37 cellular contexts compared by ENCODE assay signal in the genomic region with DNA sequence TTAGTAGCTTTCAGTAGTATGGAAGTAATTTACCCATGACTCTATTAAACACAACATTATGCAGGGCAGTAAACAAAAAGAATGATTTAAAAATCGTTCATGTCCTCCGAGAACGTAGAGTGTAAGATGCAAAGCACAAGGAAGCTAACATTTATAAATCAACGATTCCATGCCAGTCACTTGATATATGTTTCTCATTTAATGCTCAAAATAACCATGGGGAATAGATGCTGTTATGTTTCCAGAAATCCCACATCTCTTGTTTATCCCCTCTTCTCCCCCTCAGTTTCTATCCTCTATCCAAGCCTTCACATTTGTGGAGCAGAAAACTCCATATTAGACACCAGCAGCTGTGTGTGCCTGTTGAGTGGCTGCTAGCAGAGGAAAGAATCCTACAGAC. TPM values are rescaled to one million over a fixed set of nuclear protein-coding genes. Genes with fewer than 3 reads are reported as not detected.
A peak's percentile ranks its signal among the peaks of the same experiment; 100 is the strongest.
DNase-seq lines count a peak whose midpoint lies in the region; ATAC-seq, FAIRE-seq and TF ChIP-seq lines count a peak whose summit lies in the region.
"Had no signal": no experiment of that assay in that cellular context is flagged by ENCODE, and none has a peak within 500 bp of the region (broad histone marks: within the 10 kb centered on the region; RNA-seq: fewer than 3 reads in every experiment).

No MANE protein-coding gene starts in this region.

- ATAC-seq in K562, result no peak
- ATAC-seq: A549; CD8-positive, alpha-beta T cell had no signal

- H3K9me3 Mint-ChIP-seq in neural crest cell, result no peaks in the 10 kb centered on the region
- H3K9me3 Mint-ChIP-seq: CD4-positive, alpha-beta T cell; CD4-positive, CD25-positive, alpha-beta regulatory T cell; CD8-positive, alpha-beta T cell had no signal

- intact Hi-C loops in K562 (cut with micrococcal nuclease), result no loop called here
- intact Hi-C loops in transverse colon (cut with DNase I; ENCODE audit: low total_unique reads), result no loop called here
- intact Hi-C loops in ovary (cut with DNase I), result no loop called here

- CTCF ChIA-PET in HEK293 (lab: Yijun Ruan, JAX), result interaction anchor here (1.2 kb wide), 1 partner anchor 13 kb away, joined by 4 read pairs; no protein-coding TSS in a partner anchor
- CTCF ChIA-PET in K562 (lab: Yijun Ruan, JAX; ENCODE audit: low intra/inter-chr PET ratio), result no interaction called here

- no peaks in the 10 kb centered on the region for H3K79me1 ChIP-seq in mesenchymal stem cell (replicated peaks; ENCODE audit: low read length, poor library complexity, severe bottlenecking)

- H3K36me3 ChIP-seq in HEK293 (ENCODE audit: control insufficient read depth in 2 of 2, insufficient read depth in 1 of 2, low read length in 2 of 2), result no peaks in the 10 kb centered on the region
- no peaks in the 10 kb centered on the region for H3K36me3 ChIP-seq in K562 (ENCODE audit: control insufficient read depth, insufficient read depth, low read length)
- H3K36me3 ChIP-seq in mesenchymal stem cell (ENCODE audit: control insufficient read depth in 1 of 2, insufficient read depth in 2 of 2, low read depth in 1 of 2, low read length in 2 of 2), result no peaks in the 10 kb centered on the region
- no peaks in the 10 kb centered on the region for H3K36me3 ChIP-seq in transverse colon
- H3K36me3 ChIP-seq in ovary, result no peaks in the 10 kb centered on the region
- H3K36me3 ChIP-seq: BE2C; BLaER1; BLaER1 treated with 17β-estradiol and CSF1 and Interleukin-3, amounts not matched to agents 10 nM and 100 nM had no signal

- no peaks in the 10 kb centered on the region for H3K27me3 Mint-ChIP-seq in neural crest cell (ENCODE audit: low read depth)
- H3K27me3 Mint-ChIP-seq: B cell; CD4-positive, alpha-beta memory T cell; CD4-positive, alpha-beta T cell; CD8-positive, alpha-beta memory T cell had no signal

- no peak overlapping the region for H4K91ac ChIP-seq in mesenchymal stem cell (ENCODE audit: low read length)

- no peak overlapping the region for H3K4me3 ChIP-seq in HEK293 (ENCODE audit: low read depth, low read length)
- H3K4me3 ChIP-seq in K562, result no peak overlapping the region
- H3K4me3 ChIP-seq in mesenchymal stem cell (ENCODE audit: insufficient read depth in 1 of 2, low read depth in 1 of 2, low read length in 2 of 2), result no peak overlapping the region
- no peak overlapping the region for H3K4me3 ChIP-seq in transverse colon
- H3K4me3 ChIP-seq in ovary, result no peak overlapping the region
- H3K4me3 ChIP-seq: A549; BLaER1; BLaER1 treated with 17β-estradiol and CSF1 and Interleukin-3, amounts not matched to agents 10 nM and 100 nM had no signal

- H3K4me1 ChIP-seq in HEK293 (ENCODE audit: control insufficient read depth, insufficient read depth, low read length), result peaks cover 5% of the 10 kb centered on the region; the same call in 1 of the 2 replicates
- H3K4me1 ChIP-seq in K562 (replicated peaks in 1 of 2; ENCODE audit: control insufficient read depth in 2 of 2, insufficient read depth in 2 of 2, low read length in 2 of 2), result peaks cover 0 to 3% of the 10 kb centered on the region in 2 experiments; a peak in 2 of 5 replicates
- H3K4me1 ChIP-seq in mesenchymal stem cell (ENCODE audit: control insufficient read depth, insufficient read depth, low read depth, low read length), result peaks cover 3% of the 10 kb centered on the region
- no peaks in the 10 kb centered on the region for H3K4me1 ChIP-seq in transverse colon
- H3K4me1 ChIP-seq in ovary (ENCODE audit: insufficient read depth), result no peaks in the 10 kb centered on the region
- H3K4me1 ChIP-seq: A549; BE2C; BLaER1; BLaER1 treated with 17β-estradiol and CSF1 and Interleukin-3, amounts not matched to agents 10 nM and 100 nM; Caco-2 had no signal

- TF ChIP-seq RAD21 in K562 (CRISPR knock-in tag; conservative IDR thresholded peaks at IDR 0.05 in 1 of 2, IDR thresholded peaks at IDR 0.05 in 1 of 2), result no peak

- peak overlapping the region; percentile 23 for H3K27ac Mint-ChIP-seq in neural crest cell (ENCODE audit: unreplicated experiment)
- H3K27ac Mint-ChIP-seq: B cell; CD14-positive monocyte; CD4-positive, alpha-beta memory T cell; CD4-positive, alpha-beta T cell; CD4-positive, CD25-positive, alpha-beta regulatory T cell; CD8-positive, alpha-beta T cell had no signal

- POLR2A ChIA-PET in HEK293 (lab: Yijun Ruan, JAX), result no interaction called here
- POLR2A ChIA-PET in K562 (lab: Yijun Ruan, JAX), result interaction anchor here (0.6 to 1.1 kb wide), 2 partner anchors 26 to 156 kb away, joined by 3 read pairs; no protein-coding TSS in a partner anchor

- no peak overlapping the region for H3K18ac ChIP-seq in mesenchymal stem cell (ENCODE audit: low read depth in 1 of 2, low read length in 2 of 2)

- FAIRE-seq in K562 (lab: Jason Lieb, UNC), result no peak
- no peak for FAIRE-seq in H54 (lab: Jason Lieb, UNC)
- FAIRE-seq: A204.1, A549, D721Med had no signal

- H3K4me2 ChIP-seq in K562 (ENCODE audit: insufficient read depth, low read length) (no peak overlapping the region), mesenchymal stem cell (ENCODE audit: low read length, poor library complexity, severe bottlenecking) (no peak overlapping the region)
- H3K4me2 ChIP-seq: A549; BLaER1; BLaER1 treated with 17β-estradiol and CSF1 and Interleukin-3, amounts not matched to agents 10 nM and 100 nM had no signal

- no TSS peak for BruUV-seq in K562 (replicated peaks; lab: Mats Ljungman, UMichigan)

- no peak overlapping the region for H4K8ac ChIP-seq in mesenchymal stem cell (ENCODE audit: low read length)

- H2BK5ac ChIP-seq in mesenchymal stem cell (ENCODE audit: low read depth, low read length, poor library complexity, severe bottlenecking), result no peak overlapping the region

- DNase-seq in K562 (ENCODE audit: extremely low read depth in 1 of 4, low spot score in 3 of 4) (no peak), mesenchymal stem cell (no peak), neural crest cell (ENCODE audit: low read depth, low spot score) (no peak), transverse colon (no peak), ovary (no peak), retina (no peak), H54 (ENCODE audit: insufficient read length, low spot score) (no peak)
- DNase-seq: 8988T; ACHN; AML-193; BE2C; C1 segment of cervical spinal cord; Caco-2; Calu3; CD4-positive, alpha-beta memory T cell; CD4-positive, alpha-beta T cell; CD4-positive, CD25-positive, alpha-beta regulatory T cell; CD8-positive, alpha-beta memory T cell; CD8-positive, alpha-beta T cell; COR-L47; DMS 273 treated with DMSO at 0.1 percent for 48 hours; DMS153; DMS53; DMS79; DMS79 treated with DMSO at 0.1 percent for 48 hours; DND-41; EL had no signal

- TF ChIP-seq EP300 in K562 (IDR thresholded peaks at IDR 0.05; ENCODE audit: low read length) (no peak), transverse colon (IDR thresholded peaks at IDR 0.05; ENCODE audit: low read depth) (no peak), ovary (IDR thresholded peaks at IDR 0.05) (no peak)

- no peak overlapping the region for H2AK5ac ChIP-seq in mesenchymal stem cell (ENCODE audit: low read length, severe bottlenecking)

- H3K4me1 Mint-ChIP-seq in neural crest cell, result peaks cover 4% of the 10 kb centered on the region
- H3K4me1 Mint-ChIP-seq: B cell; CD14-positive monocyte; CD4-positive, CD25-positive, alpha-beta regulatory T cell had no signal

- H2BK15ac ChIP-seq in mesenchymal stem cell (ENCODE audit: low read depth, poor library complexity, severe bottlenecking), result no peak overlapping the region

- no peaks in the 10 kb centered on the region for H3K9me1 ChIP-seq in K562 (ENCODE audit: control insufficient read depth, insufficient read depth, low read length)

- no peaks in the 10 kb centered on the region for H3K79me2 ChIP-seq in K562 (ENCODE audit: control insufficient read depth, insufficient read depth, low read length)

- H3K27me3 ChIP-seq in K562 (ENCODE audit: control insufficient read depth in 2 of 2, insufficient read depth in 2 of 2, low read length in 2 of 2) (peaks cover 7 to 19% of the 10 kb centered on the region in 2 experiments), mesenchymal stem cell (ENCODE audit: control insufficient read depth in 1 of 2, insufficient read depth in 1 of 2, low read length in 2 of 2) (no peaks in the 10 kb centered on the region), transverse colon (no peaks in the 10 kb centered on the region), ovary (no peaks in the 10 kb centered on the region)
- H3K27me3 ChIP-seq: BLaER1; BLaER1 treated with 17β-estradiol and CSF1 and Interleukin-3, amounts not matched to agents 10 nM and 100 nM had no signal

- in situ Hi-C loops in K562 (cut with MboI), result no loop called here
- in situ Hi-C loops in transverse colon (cut with MboI; ENCODE audit: low pct_ligation_motif_present in 1 of 4, low pct_unique_long_range_greater_than_20kb in 1 of 4, low sequenced_read_pairs in 3 of 4), result no loop called here

- H3K14ac ChIP-seq in mesenchymal stem cell (ENCODE audit: low read length in 2 of 2), result no peak overlapping the region

- TF ChIP-seq POLR2A in K562 (conservative IDR thresholded peaks at IDR 0.05), result no peak
- TF ChIP-seq POLR2A in transverse colon (IDR thresholded peaks at IDR 0.05), result no peak
- no peak for TF ChIP-seq POLR2A in ovary (IDR thresholded peaks at IDR 0.05)
- TF ChIP-seq POLR2A in H54 (IDR thresholded peaks at IDR 0.05; ENCODE audit: low read depth, low read length), result no peak

- TF ChIP-seq CTCF in HEK293 (tag by site-specific recombination; IDR thresholded peaks at IDR 0.05) (no peak), K562 (IDR thresholded peaks at IDR 0.05 in 2 of 3, conservative IDR thresholded peaks at IDR 0.05 in 1 of 3; ENCODE audit: insufficient read depth in 2 of 3, low read depth in 1 of 3, low read length in 3 of 3) (no peak), neural crest cell (conservative IDR thresholded peaks at IDR 0.05) (no peak), transverse colon (IDR thresholded peaks at IDR 0.05) (no peak), ovary (IDR thresholded peaks at IDR 0.05) (no peak)

- no peak overlapping the region for H2BK120ac ChIP-seq in mesenchymal stem cell (ENCODE audit: low read depth, low read length)

- no peaks in the 10 kb centered on the region for H3K9me3 ChIP-seq in HEK293 (ENCODE audit: control insufficient read depth, insufficient read depth, low read depth, low read length)
- no peaks in the 10 kb centered on the region for H3K9me3 ChIP-seq in K562 (replicated peaks; ENCODE audit: control insufficient read depth, insufficient read depth, low read depth, low read length)
- H3K9me3 ChIP-seq in mesenchymal stem cell (ENCODE audit: control insufficient read depth, low read length), result no peaks in the 10 kb centered on the region
- no peaks in the 10 kb centered on the region for H3K9me3 ChIP-seq in transverse colon
- no peaks in the 10 kb centered on the region for H3K9me3 ChIP-seq in ovary
- H3K9me3 ChIP-seq: A549; BE2C; BLaER1; BLaER1 treated with 17β-estradiol and CSF1 and Interleukin-3, amounts not matched to agents 10 nM and 100 nM; Caco-2 had no signal

- H2BK12ac ChIP-seq in mesenchymal stem cell (ENCODE audit: low read length in 2 of 2), result no peak overlapping the region

- no peak overlapping the region for H3K23ac ChIP-seq in mesenchymal stem cell (ENCODE audit: low read length in 2 of 2)

- no peaks in the 10 kb centered on the region for H3K36me3 Mint-ChIP-seq in neural crest cell (ENCODE audit: low read depth)
- H3K36me3 Mint-ChIP-seq: CD14-positive monocyte; CD4-positive, alpha-beta memory T cell; CD4-positive, CD25-positive, alpha-beta regulatory T cell; CD8-positive, alpha-beta memory T cell; CD8-positive, alpha-beta T cell had no signal

- no peak overlapping the region for H3K4me3 Mint-ChIP-seq in neural crest cell
- H3K4me3 Mint-ChIP-seq: B cell; CD14-positive monocyte; CD4-positive, alpha-beta memory T cell; CD4-positive, alpha-beta T cell; CD4-positive, CD25-positive, alpha-beta regulatory T cell; CD8-positive, alpha-beta memory T cell; CD8-positive, alpha-beta T cell had no signal

- 1% methylated on average over 4 of the region's 4 CpGs for WGBS in K562 (ENCODE audit: insufficient coverage, low coverage, missing lambda C conversion rate)
- 100% methylated on average over 3 of the region's 4 CpGs for WGBS in mesenchymal stem cell
- 79 to 87% methylated on average over 4 of the region's 4 CpGs for WGBS in transverse colon (ENCODE audit: low coverage in 1 of 2), 2 donors
- 89 to 92% (median 90%) methylated on average over 4 of the region's 4 CpGs for WGBS in ovary, 3 donors

- H4K20me1 ChIP-seq in K562 (replicated peaks; ENCODE audit: control insufficient read depth, insufficient read depth, low read length), result no peaks in the 10 kb centered on the region
- H4K20me1 ChIP-seq: BLaER1; BLaER1 treated with 17β-estradiol and CSF1 and Interleukin-3, amounts not matched to agents 10 nM and 100 nM had no signal

- H3K27ac ChIP-seq in HEK293 (ENCODE audit: extremely low read depth, low read depth, low read length) (no peak overlapping the region), K562 (ENCODE audit: extremely low read depth, low read depth, low read length) (no peak overlapping the region), mesenchymal stem cell (ENCODE audit: low read length, poor library complexity, severe bottlenecking) (no peak overlapping the region), transverse colon (no peak overlapping the region), ovary (no peak overlapping the region)
- H3K27ac ChIP-seq: 22Rv1; A549; BLaER1; BLaER1 treated with 17β-estradiol and CSF1 and Interleukin-3, amounts not matched to agents 10 nM and 100 nM; C4-2B had no signal

- H3K9ac ChIP-seq in K562 (ENCODE audit: insufficient read depth in 1 of 2, low read depth in 2 of 2, low read length in 2 of 2) (no peak overlapping the region), mesenchymal stem cell (ENCODE audit: low read length) (no peak overlapping the region)
- H3K9ac ChIP-seq: BLaER1; BLaER1 treated with 17β-estradiol and CSF1 and Interleukin-3, amounts not matched to agents 10 nM and 100 nM had no signal

- no peak overlapping the region for H2AFZ ChIP-seq in K562 (ENCODE audit: low read depth, low read length)
- peak overlapping the region; percentile 4 for H2AFZ ChIP-seq in mesenchymal stem cell (ENCODE audit: low read depth, low read length)

- H3K4ac ChIP-seq in mesenchymal stem cell (ENCODE audit: low read depth in 1 of 2, low read length in 2 of 2), result no peak overlapping the region

RNA-seq across cellular contexts. Expression of gene LBR, which starts 52.8 kb away (rescaled TPM):
- 218 and 419 TPM in 2 replicates for total RNA-seq in K562 (2011; cell fraction: chromatin; rRNA removed; ENCODE audit: low replicate concordance)
- total RNA-seq in K562 (2011; cell fraction: nucleolus; rRNA removed), result 192 and 198 TPM in 2 replicates
- 268 and 304 TPM in 2 replicates for total RNA-seq in K562 (2011; cell fraction: nucleoplasm; rRNA removed)
- 102 and 116 TPM in 2 replicates for total RNA-seq in K562 (2014; rRNA removed)
- 205 and 234 TPM in 2 replicates for total RNA-seq in K562 (2014; rRNA removed; fragmentation: Illumina TruSeq; extraction: Trizol)
- total RNA-seq in K562 (2015; rRNA removed; fragmentation: Illumina TruSeq; extraction: Trizol), result 177 and 192 TPM in 2 replicates
- 229 and 235 TPM in 2 replicates for total RNA-seq in K562 (2021)
- polyA plus RNA-seq in K562 (2011; rRNA removed), result 170 and 197 TPM in 2 replicates
- 90.3 and 164 TPM in 2 replicates for polyA plus RNA-seq in K562 (2011; cell fraction: cytosol; rRNA removed)
- polyA plus RNA-seq in K562 (2011; cell fraction: nucleus; rRNA removed), result 137 and 143 TPM in 2 replicates
- polyA plus RNA-seq in K562 (2012), result 106 and 154 TPM in 2 replicates
- 160 and 197 TPM in 2 replicates for polyA plus RNA-seq in K562 (2014; fragmentation: Illumina TruSeq; extraction: Trizol)
- 100 to 1,000 TPM; 203 to 217 TPM for polyA plus RNA-seq in K562 (2014; fragmentation: Nextera tagmentation; extraction: Ambion mirVana)
- 144 and 147 TPM in 2 replicates for polyA plus RNA-seq in K562 (2014; rRNA removed)
- 186 and 194 TPM in 2 replicates for polyA minus RNA-seq in K562 (2011; rRNA and poly(A)+ RNA removed)
- polyA minus RNA-seq in K562 (2011; cell fraction: cytosol; rRNA and poly(A)+ RNA removed), result 95.8 and 96.2 TPM in 2 replicates
- polyA minus RNA-seq in K562 (2011; cell fraction: nucleus; rRNA and poly(A)+ RNA removed), result 102 and 157 TPM in 2 replicates
- 30.8 TPM for polyA plus RNA-seq in mesenchymal stem cell (2013, experiment 1 of 2)
- 30.9 TPM for polyA plus RNA-seq in mesenchymal stem cell (2013, experiment 2 of 2)
- 168 and 181 TPM in 2 replicates for total RNA-seq in neural crest cell
- total RNA-seq in transverse colon, result 10 to 100 TPM; 48.6 to 97.9 (median 75.1) TPM
- total RNA-seq in ovary, result 10 to 100 TPM; 26.3 to 60.9 (median 48.6) TPM
- 10 to 100 TPM; 22.4 to 37.4 TPM for polyA plus RNA-seq in ovary
